ENCODE assay signal across 8 cellular contexts in genomic region chr11:46845740-46846509, GRCh38. TPM values are rescaled to one million over a fixed set of nuclear protein-coding genes. Genes with fewer than 3 reads are reported as not detected.
DNase-seq lines count a peak whose midpoint lies in the region; ATAC-seq, FAIRE-seq and TF ChIP-seq lines count a peak whose summit lies in the region.

Gene CKAP5 (minus strand): TSS chr11:46846280. CDS start chr11:46821231, 25,049 bp downstream.

- peaks cover 8 to 26% (median 23%) of the 10 kb centered on the region in 3 experiments; a peak in 6 of 7 replicates for H3K36me3 Mint-ChIP-seq in H9 (ENCODE audit: insufficient read depth in 1 of 3, low read depth in 3 of 3)
- no peaks in the 10 kb centered on the region for H3K36me3 Mint-ChIP-seq in neural crest cell (ENCODE audit: low read depth)

- peak; percentile 93 for ATAC-seq in foreskin keratinocyte

- no peak within 1 kb of the TSS for H2BK5ac ChIP-seq in H9 (ENCODE audit: insufficient read length, low read length)

- WGBS in H9 (ENCODE audit: extremely low coverage, insufficient read length, low lambda C conversion rate), result no CpG with 5 or more reads among the region's 83 CpGs
- WGBS in stomach, 5 donors, result 0 to 1% (median 0%) methylated on average over 21 to 83 of the region's 83 CpGs

- H3K27ac Mint-ChIP-seq in H9 (peak within 1 kb of the TSS; percentile 3 to 98 (median 94)), neural crest cell (ENCODE audit: unreplicated experiment) (peak within 1 kb of the TSS; percentile 98)

- no peak within 1 kb of the TSS for H2AK5ac ChIP-seq in H9 (ENCODE audit: insufficient read length, low read length)

- peak within 1 kb of the TSS; percentile 53 for H3K9ac ChIP-seq in H9 (ENCODE audit: extremely low read depth, insufficient read length, low read length)

- H2AFZ ChIP-seq in H9 (ENCODE audit: low read length), result no peak within 1 kb of the TSS

- peak; percentile 85 for FAIRE-seq in G401.6 (lab: Jason Lieb, UNC)

- no peak for TF ChIP-seq EP300 in stomach (IDR thresholded peaks at IDR 0.05)

- H3K79me2 ChIP-seq in H9 (ENCODE audit: insufficient read depth, low read length), result peaks cover 32% of the 10 kb centered on the region; the same call in 1 of the 2 replicates

- H3K56ac ChIP-seq in H9 (ENCODE audit: insufficient read length, low read depth, low read length), result no peak within 1 kb of the TSS

- H4K8ac ChIP-seq in H9 (replicated peaks; ENCODE audit: insufficient read length, low read depth, low read length), result no peak within 1 kb of the TSS

- H3K27me3 ChIP-seq in H9 (ENCODE audit: insufficient read depth, low read length), result no peaks in the 10 kb centered on the region
- no peaks in the 10 kb centered on the region for H3K27me3 ChIP-seq in MG63
- H3K27me3 ChIP-seq in SJCRH30, result no peaks in the 10 kb centered on the region
- no peaks in the 10 kb centered on the region for H3K27me3 ChIP-seq in foreskin keratinocyte
- no peaks in the 10 kb centered on the region for H3K27me3 ChIP-seq in stomach

- H3K27ac ChIP-seq in H9 (ENCODE audit: insufficient read length, low read depth, low read length), result no peak within 1 kb of the TSS
- H3K27ac ChIP-seq in SJCRH30, result peak within 1 kb of the TSS; percentile 80
- H3K27ac ChIP-seq in foreskin keratinocyte, result peak within 1 kb of the TSS; percentile 80
- peak within 1 kb of the TSS; percentile 81 to 93 (median 85) for H3K27ac ChIP-seq in stomach

- H3T11ph ChIP-seq in H9 (ENCODE audit: low read length), result no peak within 1 kb of the TSS

- H2BK12ac ChIP-seq in H9 (ENCODE audit: insufficient read length, low read depth, low read length), result no peak within 1 kb of the TSS

- peak in 1 of 4 donors; percentile 31 for TF ChIP-seq POLR2A in stomach (IDR thresholded peaks at IDR 0.05)

- peaks cover 6% of the 10 kb centered on the region; the same call in 1 of the 2 replicates for H3K27me3 Mint-ChIP-seq in H9 (ENCODE audit: low read depth)
- H3K27me3 Mint-ChIP-seq in neural crest cell (ENCODE audit: low read depth), result no peaks in the 10 kb centered on the region

- H3K4me1 Mint-ChIP-seq in H9 (peaks cover 28 to 37% of the 10 kb centered on the region in 2 experiments), neural crest cell (peaks cover 42% of the 10 kb centered on the region)

- H3K4me3 ChIP-seq in MG63, result peak within 1 kb of the TSS; percentile 87
- peak within 1 kb of the TSS; percentile 98 for H3K4me3 ChIP-seq in SJCRH30
- peak within 1 kb of the TSS; percentile 82 to 90 (median 86) for H3K4me3 ChIP-seq in stomach

- H3K4me3 Mint-ChIP-seq in H9 (peak within 1 kb of the TSS; percentile 91 to 96), neural crest cell (peak within 1 kb of the TSS; percentile 100)

- peak within 1 kb of the TSS; percentile 63 for H3K4me2 ChIP-seq in H9 (ENCODE audit: insufficient read depth, insufficient read length, low read length)

- no peaks in the 10 kb centered on the region for H3K9me3 ChIP-seq in H9 (ENCODE audit: control insufficient read depth, low read depth, low read length)
- no peaks in the 10 kb centered on the region for H3K9me3 ChIP-seq in MG63
- H3K9me3 ChIP-seq in SJCRH30 (replicated peaks), result no peaks in the 10 kb centered on the region
- peaks cover 0 to 6% (median 2%) of the 10 kb centered on the region in 4 donors for H3K9me3 ChIP-seq in stomach

- H3K36me3 ChIP-seq in MG63 (peaks cover 18% of the 10 kb centered on the region), SJCRH30 (peaks cover 10% of the 10 kb centered on the region; the same call in 1 of the 2 replicates), stomach (no peaks in the 10 kb centered on the region)

- no peak within 1 kb of the TSS for H3K4ac ChIP-seq in H9 (ENCODE audit: low read depth, low read length)

- no peak within 1 kb of the TSS for H3K23ac ChIP-seq in H9 (ENCODE audit: insufficient read length, low read depth, low read length)

- H2BK120ac ChIP-seq in H9 (ENCODE audit: low read depth, low read length, poor library complexity, severe bottlenecking), result no peak within 1 kb of the TSS

- DNase-seq in H9 (peak; percentile 88), MG63 (peak; percentile 92), SJCRH30 (peak; percentile 91 to 95), foreskin keratinocyte (peak; percentile 60 to 79), neural crest cell (ENCODE audit: low read depth, low spot score) (peak; percentile 79), stomach (peak; percentile 92)
- peak; percentile 77 for DNase-seq in activated gamma-delta T cell treated with anti-CD3 and anti-CD28 coated beads, Interleukin-2, amount 50 U/mL, for 16 hours (ENCODE audit: low read depth)

- intact Hi-C loops in stomach (cut with DNase I; ENCODE audit: low total_unique reads), result no loop called here

- no peak within 1 kb of the TSS for H2BK15ac ChIP-seq in H9 (ENCODE audit: low read depth, low read length)

- no peak within 1 kb of the TSS for H2BK20ac ChIP-seq in H9 (ENCODE audit: low read depth, low read length, poor library complexity, severe bottlenecking)

- H3K9me3 Mint-ChIP-seq in H9, result peaks cover 4 to 14% of the 10 kb centered on the region in 2 experiments; a peak in 3 of 5 replicates
- H3K9me3 Mint-ChIP-seq in neural crest cell, result no peaks in the 10 kb centered on the region

- H3K18ac ChIP-seq in H9 (ENCODE audit: insufficient read length, low read depth, low read length), result peak within 1 kb of the TSS; percentile 88

- H3K4me1 ChIP-seq in H9 (ENCODE audit: insufficient read depth, low read length) (no peaks in the 10 kb centered on the region), SJCRH30 (peaks cover 5% of the 10 kb centered on the region; the same call in 1 of the 2 replicates), foreskin keratinocyte (peaks cover 7% of the 10 kb centered on the region), stomach (peaks cover 12 to 43% (median 26%) of the 10 kb centered on the region in 4 donors)

- H4K91ac ChIP-seq in H9 (ENCODE audit: insufficient read length, low read depth, low read length), result no peak within 1 kb of the TSS

- no peaks in the 10 kb centered on the region for H3K23me2 ChIP-seq in H9 (ENCODE audit: insufficient read length, low read depth, low read length, poor library complexity, severe bottlenecking)

- H3K14ac ChIP-seq in H9 (ENCODE audit: insufficient read depth, low read length), result no peak within 1 kb of the TSS

- TF ChIP-seq CTCF in H9 (conservative IDR thresholded peaks at IDR 0.05) (no peak), foreskin keratinocyte (conservative IDR thresholded peaks at IDR 0.05) (no peak), neural crest cell (conservative IDR thresholded peaks at IDR 0.05) (no peak), stomach (IDR thresholded peaks at IDR 0.05) (no peak)

- no peaks in the 10 kb centered on the region for H3K79me1 ChIP-seq in H9 (ENCODE audit: insufficient read depth, low read depth, low read length, poor library complexity, severe bottlenecking)

- H4K5ac ChIP-seq in H9 (ENCODE audit: insufficient read length, low read depth, low read length), result no peak within 1 kb of the TSS

- no peaks in the 10 kb centered on the region for H4K20me1 ChIP-seq in H9 (ENCODE audit: control insufficient read depth, insufficient read depth, insufficient read length)

RNA-seq across cellular contexts. Expression of gene CKAP5, which starts in this region (rescaled TPM):
- 172 and 190 TPM in 2 replicates for total RNA-seq in H9 (2021)
- total RNA-seq in MG63 (2014; rRNA removed; shearing (Covaris generic); ENCODE audit: low replicate concordance), result 61.6 and 65.4 TPM in 2 replicates
- total RNA-seq in SJCRH30 (2014; rRNA removed; shearing (Covaris generic)), result 176 and 184 TPM in 2 replicates
- total RNA-seq in foreskin keratinocyte, result 89.5 and 110 TPM in 2 replicates
- polyA plus RNA-seq in foreskin keratinocyte, result 22.8 and 34.0 TPM in 2 replicates
- total RNA-seq in neural crest cell, result 253 TPM in 2 replicates
- total RNA-seq in stomach, result 100 to 1,000 TPM in 2 of 5 donors, 10 to 100 TPM in 3; 35.4 to 327 (median 58.9) TPM
- polyA plus RNA-seq in stomach, result 1 to 10 TPM; 7.3 to 8.0 (median 7.6) TPM
